17 cellular contexts compared by ENCODE assay signal in genomic region chr2:68952887-68953521, GRCh38. TPM values are rescaled to one million over a fixed set of nuclear protein-coding genes. Genes with fewer than 3 reads are reported as not detected.
DNase-seq lines count a peak whose midpoint lies in the region; ATAC-seq and TF ChIP-seq lines count a peak whose summit lies in the region.
"Had no signal": no experiment of that assay in that cellular context is flagged by ENCODE, and none has a peak within 500 bp of the region (broad histone marks: within the 10 kb centered on the region; RNA-seq: fewer than 3 reads in every experiment).

Gene GKN2, minus strand, starts transcription at chr2:68952893. Its CDS starts 32 bp downstream, at chr2:68952861.

- H3K27ac ChIP-seq in PC-3 (ENCODE audit: low read length) (peak within 1 kb of the TSS; percentile 21; the same call in 1 of the 2 replicates), lung (ENCODE audit: low read depth in 1 of 2, low read length in 1 of 2) (peak within 1 kb of the TSS in 1 of 2 donors; percentile 84), stomach (peak within 1 kb of the TSS in 3 of 5 donors; percentile 50 to 70 (median 57)), mammary epithelial cell (ENCODE audit: insufficient read depth, low read depth, low read length) (no peak within 1 kb of the TSS)
- H3K27ac ChIP-seq: GM23248 had no signal

- H2AFZ ChIP-seq in PC-3 (ENCODE audit: low read length) = no peak within 1 kb of the TSS
- H2AFZ ChIP-seq in mammary epithelial cell (ENCODE audit: low read depth, low read length) = no peak within 1 kb of the TSS
- H2AFZ ChIP-seq: GM23248 had no signal

- no peak within 1 kb of the TSS for H3K4me3 ChIP-seq in PC-3 (ENCODE audit: low read length)
- H3K4me3 ChIP-seq in lung = peak within 1 kb of the TSS; percentile 19
- H3K4me3 ChIP-seq in stomach = peak within 1 kb of the TSS in 2 of 4 donors; percentile 22 to 33
- H3K4me3 ChIP-seq in mammary epithelial cell (replicated peaks in 1 of 3; ENCODE audit: insufficient read depth in 1 of 3, low read depth in 2 of 3, low read length in 3 of 3) = no peak within 1 kb of the TSS
- H3K4me3 ChIP-seq: GM23248, HAP-1 had no signal

- CTCF ChIA-PET in PC-3 (lab: Charles Lee) (no interaction called here), mammary epithelial cell (lab: Charles Lee; ENCODE audit: low non-redundant PET) (no interaction called here)

- no peaks in the 10 kb centered on the region for H4K20me1 ChIP-seq in PC-3 (ENCODE audit: low read length)
- H4K20me1 ChIP-seq in mammary epithelial cell (ENCODE audit: insufficient read depth, low read length) = no peaks in the 10 kb centered on the region

- no peaks in the 10 kb centered on the region for H3K27me3 Mint-ChIP-seq in dendritic cell treated with granulocyte-macrophage colony-stimulating factor and Interleukin-4, amounts not matched to agents 40 ng/mL and 50 ng/mL, for 4 days
- peaks cover 28% of the 10 kb centered on the region for H3K27me3 Mint-ChIP-seq in activated CD4-positive, alpha-beta T cell treated with anti-CD3 and anti-CD28 coated beads, Interleukin-2, amount 10 ng/mL, durations not matched to agents 24 days and 14 days

- H3K36me3 ChIP-seq in PC-3 (ENCODE audit: low read depth, low read length) (no peaks in the 10 kb centered on the region), lung (ENCODE audit: control insufficient read depth in 2 of 2, insufficient read depth in 2 of 2, low read length in 2 of 2) (no peaks in the 10 kb centered on the region), stomach (no peaks in the 10 kb centered on the region), mammary epithelial cell (ENCODE audit: insufficient read depth, low read length) (no peaks in the 10 kb centered on the region)
- H3K36me3 ChIP-seq: BE2C, HAP-1 had no signal

- peaks cover 11% of the 10 kb centered on the region for H3K4me1 ChIP-seq in PC-3 (ENCODE audit: insufficient read depth, low read length)
- H3K4me1 ChIP-seq in lung (ENCODE audit: control insufficient read depth in 2 of 2, insufficient read depth in 2 of 2, low read length in 2 of 2) = no peaks in the 10 kb centered on the region
- H3K4me1 ChIP-seq in stomach = peaks cover 0 to 6% (median 0%) of the 10 kb centered on the region in 4 donors
- H3K4me1 ChIP-seq in mammary epithelial cell (ENCODE audit: insufficient read depth, low read length) = no peaks in the 10 kb centered on the region
- H3K4me1 ChIP-seq: BE2C, HAP-1 had no signal

- H3K9ac ChIP-seq in PC-3 (ENCODE audit: low read length) (no peak within 1 kb of the TSS), mammary epithelial cell (ENCODE audit: insufficient read depth, low read length) (no peak within 1 kb of the TSS)
- H3K9ac ChIP-seq: GM23248 had no signal

- peak within 1 kb of the TSS; percentile 43 for H3K27ac Mint-ChIP-seq in dendritic cell treated with granulocyte-macrophage colony-stimulating factor and Interleukin-4, amounts not matched to agents 40 ng/mL and 50 ng/mL, for 4 days
- H3K27ac Mint-ChIP-seq in activated naive CD4-positive, alpha-beta T cell treated with anti-CD3 and anti-CD28 coated beads, Interleukin-2, amount 50 U/mL, for 72 hours = no peak within 1 kb of the TSS
- no peak within 1 kb of the TSS for H3K27ac Mint-ChIP-seq in activated CD4-positive, alpha-beta T cell treated with anti-CD3 and anti-CD28 coated beads, Interleukin-2, amount 10 ng/mL, durations not matched to agents 24 days and 14 days
- H3K27ac Mint-ChIP-seq: CD4-positive, CD25-positive, alpha-beta regulatory T cell; CD8-positive, alpha-beta memory T cell had no signal

- POLR2A ChIA-PET in PC-3 (lab: Charles Lee; ENCODE audit: unreplicated experiment) = interaction anchor here (0.5 kb wide), 1 partner anchor 97 kb away, joined by 3 read pairs; no protein-coding TSS in a partner anchor

- DNase-seq in PC-3 = peak; percentile 52
- DNase-seq in lung (ENCODE audit: low spot score) = no peak
- DNase-seq in stomach = no peak
- DNase-seq in activated naive CD4-positive, alpha-beta T cell treated with anti-CD3 and anti-CD28 coated beads, Interleukin-2, amount 50 U/mL, for 72 hours (ENCODE audit: low spot score in 2 of 2) = no peak
- DNase-seq in mammary epithelial cell = no peak
- DNase-seq in activated CD4-positive, alpha-beta T cell treated with anti-CD3 and anti-CD28 coated beads, Interleukin-2, amount 10 ng/mL, durations not matched to agents 24 days and 14 days = no peak
- DNase-seq in NCI-H510A treated with DMSO at 0.1 percent for 48 hours (lab: John Stamatoyannopoulos, UW) = no peak
- DNase-seq: BE2C; C1 segment of cervical spinal cord; CD4-positive, CD25-positive, alpha-beta regulatory T cell; CD8-positive, alpha-beta memory T cell; COR-L47; GM23248 had no signal

- 77 to 86% methylated on average over 4 of the region's 4 CpGs for WGBS in lung, 2 donors
- WGBS in stomach, 5 donors = 48 to 83% (median 65%) methylated on average over 4 of the region's 4 CpGs
- WGBS in mammary epithelial cell (ENCODE audit: low coverage, missing lambda C conversion rate) = 96% methylated on average over 4 of the region's 4 CpGs

- BruUV-seq in PC-3 (replicated peaks; lab: Mats Ljungman, UMichigan) (no TSS peak), mammary epithelial cell (replicated peaks; lab: Mats Ljungman, UMichigan) (no TSS peak)

- no peaks in the 10 kb centered on the region for H3K36me3 Mint-ChIP-seq in dendritic cell treated with granulocyte-macrophage colony-stimulating factor and Interleukin-4, amounts not matched to agents 40 ng/mL and 50 ng/mL, for 4 days (ENCODE audit: low read depth)
- H3K36me3 Mint-ChIP-seq in activated naive CD4-positive, alpha-beta T cell treated with anti-CD3 and anti-CD28 coated beads, Interleukin-2, amount 50 U/mL, for 72 hours = no peaks in the 10 kb centered on the region
- no peaks in the 10 kb centered on the region for H3K36me3 Mint-ChIP-seq in activated CD4-positive, alpha-beta T cell treated with anti-CD3 and anti-CD28 coated beads, Interleukin-2, amount 10 ng/mL, durations not matched to agents 24 days and 14 days (ENCODE audit: low read depth)
- H3K36me3 Mint-ChIP-seq: CD4-positive, CD25-positive, alpha-beta regulatory T cell; CD8-positive, alpha-beta memory T cell had no signal

- H3F3A ChIP-seq in PC-3 (ENCODE audit: low read length, unreplicated experiment) = no peaks in the 10 kb centered on the region

- no peak for TF ChIP-seq EP300 in stomach (IDR thresholded peaks at IDR 0.05)

- dilution Hi-C loops in mammary epithelial cell (cut with HindIII; ENCODE audit: low sequenced_read_pairs) = no loop called here

- TF ChIP-seq POLR2A in stomach (IDR thresholded peaks at IDR 0.05) = no peak

- intact Hi-C loops in PC-3 (cut with micrococcal nuclease) = no loop called here
- intact Hi-C loops in dendritic cell treated with granulocyte-macrophage colony-stimulating factor and Interleukin-4, amounts not matched to agents 40 ng/mL and 50 ng/mL, for 4 days (cut with micrococcal nuclease) = no loop called here
- intact Hi-C loops in stomach (cut with DNase I; ENCODE audit: low total_unique reads) = no loop called here
- intact Hi-C loops in mammary epithelial cell (cut with micrococcal nuclease) = no loop called here
- intact Hi-C loops in activated CD4-positive, alpha-beta T cell treated with anti-CD3 and anti-CD28 coated beads, Interleukin-2, amount 10 ng/mL, durations not matched to agents 24 days and 14 days (cut with micrococcal nuclease) = no loop called here

- H3K4me3 Mint-ChIP-seq in dendritic cell treated with granulocyte-macrophage colony-stimulating factor and Interleukin-4, amounts not matched to agents 40 ng/mL and 50 ng/mL, for 4 days = no peak within 1 kb of the TSS
- no peak within 1 kb of the TSS for H3K4me3 Mint-ChIP-seq in activated CD4-positive, alpha-beta T cell treated with anti-CD3 and anti-CD28 coated beads, Interleukin-2, amount 10 ng/mL, durations not matched to agents 24 days and 14 days
- H3K4me3 Mint-ChIP-seq: CD4-positive, CD25-positive, alpha-beta regulatory T cell; CD8-positive, alpha-beta memory T cell had no signal

- peaks cover 23% of the 10 kb centered on the region for H3K4me1 Mint-ChIP-seq in dendritic cell treated with granulocyte-macrophage colony-stimulating factor and Interleukin-4, amounts not matched to agents 40 ng/mL and 50 ng/mL, for 4 days (ENCODE audit: low read depth)
- no peaks in the 10 kb centered on the region for H3K4me1 Mint-ChIP-seq in activated CD4-positive, alpha-beta T cell treated with anti-CD3 and anti-CD28 coated beads, Interleukin-2, amount 10 ng/mL, durations not matched to agents 24 days and 14 days
- H3K4me1 Mint-ChIP-seq: CD8-positive, alpha-beta memory T cell had no signal

- no peaks in the 10 kb centered on the region for H3K9me2 ChIP-seq in PC-3 (replicated peaks; ENCODE audit: low read length)

- peaks cover 7% of the 10 kb centered on the region for H3K9me3 Mint-ChIP-seq in dendritic cell treated with granulocyte-macrophage colony-stimulating factor and Interleukin-4, amounts not matched to agents 40 ng/mL and 50 ng/mL, for 4 days
- no peaks in the 10 kb centered on the region for H3K9me3 Mint-ChIP-seq in activated naive CD4-positive, alpha-beta T cell treated with anti-CD3 and anti-CD28 coated beads, Interleukin-2, amount 50 U/mL, for 72 hours
- no peaks in the 10 kb centered on the region for H3K9me3 Mint-ChIP-seq in activated CD4-positive, alpha-beta T cell treated with anti-CD3 and anti-CD28 coated beads, Interleukin-2, amount 10 ng/mL, durations not matched to agents 24 days and 14 days

- H3K4me2 ChIP-seq in PC-3 (ENCODE audit: low read length) = peak within 1 kb of the TSS; percentile 22
- H3K4me2 ChIP-seq in mammary epithelial cell (ENCODE audit: insufficient read depth, low read depth, low read length) = no peak within 1 kb of the TSS

- in situ Hi-C loops in mammary epithelial cell (cut with MboI; ENCODE audit: low sequenced_read_pairs in 2 of 2) = no loop called here

- no peaks in the 10 kb centered on the region for H3K27me3 ChIP-seq in PC-3 (ENCODE audit: low read length)
- no peaks in the 10 kb centered on the region for H3K27me3 ChIP-seq in lung (ENCODE audit: control insufficient read depth, insufficient read depth)
- H3K27me3 ChIP-seq in stomach = no peaks in the 10 kb centered on the region
- H3K27me3 ChIP-seq in mammary epithelial cell (ENCODE audit: insufficient read depth, low read length) = no peaks in the 10 kb centered on the region
- H3K27me3 ChIP-seq: BE2C had no signal

- no peak for TF ChIP-seq CTCF in PC-3 (conservative IDR thresholded peaks at IDR 0.05; ENCODE audit: low read depth, low read length)
- TF ChIP-seq CTCF in lung (IDR thresholded peaks at IDR 0.05; ENCODE audit: control extremely low read depth, extremely low read depth) = no peak
- TF ChIP-seq CTCF in stomach (IDR thresholded peaks at IDR 0.05) = no peak
- TF ChIP-seq CTCF in mammary epithelial cell (conservative IDR thresholded peaks at IDR 0.05 in 1 of 2, IDR thresholded peaks at IDR 0.05 in 1 of 2; ENCODE audit: extremely low read depth in 1 of 2, insufficient read depth in 1 of 2, low read depth in 1 of 2, low read length in 2 of 2) = no peak

- H3K9me3 ChIP-seq in PC-3 (ENCODE audit: low read length) (no peaks in the 10 kb centered on the region), lung (ENCODE audit: control insufficient read depth in 2 of 2, insufficient read depth in 1 of 2, low read length in 1 of 2) (no peaks in the 10 kb centered on the region), stomach (no peaks in the 10 kb centered on the region), mammary epithelial cell (replicated peaks; ENCODE audit: insufficient read depth, low read length) (no peaks in the 10 kb centered on the region)
- H3K9me3 ChIP-seq: BE2C, HAP-1 had no signal

- ATAC-seq in PC-3 (peak; percentile 91), lung (ENCODE audit: insufficient read depth, low FRiP score) (peak; percentile 61)
- no peak for ATAC-seq in activated naive CD4-positive, alpha-beta T cell treated with anti-CD3 and anti-CD28 coated beads, Interleukin-2, amount 50 U/mL, for 72 hours

- H3K79me2 ChIP-seq in PC-3 (ENCODE audit: low read length) = no peaks in the 10 kb centered on the region
- no peaks in the 10 kb centered on the region for H3K79me2 ChIP-seq in mammary epithelial cell (ENCODE audit: insufficient read depth, low read length)

RNA-seq across cellular contexts. Expression of gene GKN2, which starts in this region (rescaled TPM):
- total RNA-seq in PC-3 (2014; rRNA removed) (0.58 TPM in 1 of 2 replicates, not detected in the other), lung (100 to 1,000 TPM in 1 of 2 donors, 1 to 10 TPM in 1; 3.4 to 103 TPM), stomach (1,000 to 10,000 TPM in 1 of 5 donors, 100 to 1,000 TPM in 2, 10 to 100 TPM in 1, not detected in 1; 16.5 to 1,354 (median 201) TPM), mammary epithelial cell (not detected)
- polyA plus RNA-seq in lung (100 to 1,000 TPM; 101 to 429 TPM), stomach (1,000 to 10,000 TPM in 1 of 3 donors, 100 to 1,000 TPM in 1, 10 to 100 TPM in 1; 28.0 to 1,349 (median 744) TPM), mammary epithelial cell (not detected)
- total RNA-seq in activated naive CD4-positive, alpha-beta T cell treated with anti-CD3 and anti-CD28 coated beads, Interleukin-2, amount 50 U/mL, for 72 hours = not detected
- not detected for polyA minus RNA-seq in mammary epithelial cell
- total RNA-seq in activated CD4-positive, alpha-beta T cell treated with anti-CD3 and anti-CD28 coated beads, Interleukin-2, amount 10 ng/mL, durations not matched to agents 24 days and 14 days = not detected in 2 replicates
- total RNA-seq: CD4-positive, CD25-positive, alpha-beta regulatory T cell; CD8-positive, alpha-beta memory T cell; GM23248; H4; HT-29 had no signal
- polyA plus RNA-seq: CD4-positive, CD25-positive, alpha-beta regulatory T cell; CD8-positive, alpha-beta memory T cell; GM23248 had no signal

Comparison
In these comparisons a context has a peak if more than half of its experiments do, and no peak if none do; other contexts are left out.
1. RNA of gene GKN2 (polyA plus RNA-seq): 28.0 to 1,349 TPM in stomach and 101 to 429 TPM in lung; not detected in mammary epithelial cell (single experiment); every median in the first group is over 10 times any median in the second.
2. Peak in DNase-seq, ATAC-seq, H3K27ac ChIP-seq and H3K4me2 ChIP-seq in PC-3; RNA of the gene not detected or under 1 TPM.